1 cellular context compared by ENCODE assay signal in genomic region chr17:36777118-36777517, GRCh38.
A peak's percentile ranks its signal among the peaks of the same experiment; 100 is the strongest.
TF ChIP-seq lines count a peak whose summit lies in the region.

No MANE protein-coding gene starts in this region.

TF ChIP-seq in Ishikawa, 13 proteins besides CTCF, POLR2A, EP300 and RAD21 (continued from another document):
- TF ChIP-seq, protein P1, sequence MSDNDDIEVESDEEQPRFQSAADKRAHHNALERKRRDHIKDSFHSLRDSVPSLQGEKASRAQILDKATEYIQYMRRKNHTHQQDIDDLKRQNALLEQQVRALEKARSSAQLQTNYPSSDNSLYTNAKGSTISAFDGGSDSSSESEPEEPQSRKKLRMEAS (IDR thresholded peaks at IDR 0.05): peak; percentile 61
- TF ChIP-seq FOXM1 (IDR thresholded peaks at IDR 0.05; ENCODE audit: borderline replicate concordance, low read depth): no peak
